In the genomic region with DNA sequence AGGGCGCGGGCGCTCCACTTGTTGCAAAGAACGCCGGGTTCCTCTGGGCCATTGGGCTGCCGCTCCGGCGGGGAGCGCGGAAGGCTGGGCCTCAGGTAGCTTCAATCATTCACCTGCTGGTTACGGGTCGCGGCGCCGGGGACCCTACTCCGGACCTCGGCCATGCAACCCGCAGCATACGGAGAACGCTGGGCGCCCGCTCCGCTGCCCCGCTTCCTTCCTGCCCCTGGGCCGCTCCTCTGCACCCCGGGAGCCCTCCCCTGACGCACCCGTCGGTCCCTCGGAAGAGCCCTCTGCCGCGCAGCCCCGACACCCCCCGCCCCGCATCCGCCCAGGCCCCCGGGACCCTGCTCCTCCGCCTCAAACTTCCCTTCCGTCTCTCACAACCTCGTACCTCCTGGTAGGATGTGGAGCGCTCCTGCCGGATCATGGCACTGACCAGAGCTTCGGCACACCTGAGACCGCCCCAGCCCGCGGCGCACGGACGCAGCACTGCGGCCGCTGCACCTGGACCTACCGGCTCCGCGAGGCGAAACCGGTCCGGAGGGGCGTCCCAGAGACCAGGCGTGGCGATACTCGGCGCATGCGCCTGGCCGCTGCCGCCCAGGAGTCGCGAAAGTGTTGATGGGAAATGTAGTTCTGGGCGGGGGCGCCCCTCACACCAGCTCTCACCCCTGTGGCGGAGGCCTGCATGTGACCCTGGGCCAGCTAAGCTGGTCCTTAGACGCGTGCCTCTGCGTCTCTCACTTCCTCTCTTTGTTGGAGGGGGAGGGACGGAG, we compare ENCODE assay signal across 8 cellular contexts. TPM values are rescaled to one million over a fixed set of nuclear protein-coding genes. Genes with fewer than 3 reads are reported as not detected.
DNase-seq lines count a peak whose midpoint lies in the region; ATAC-seq, FAIRE-seq and TF ChIP-seq lines count a peak whose summit lies in the region.

A gene (minus strand): TSS at position 559 of the 779 bp plus-strand sequence. CDS start 129 bp downstream, at position 430.

- H3K4me3 Mint-ChIP-seq in immature natural killer cell, result peak within 1 kb of the TSS; percentile 87 to 94 (median 92)

- H3K9me3 Mint-ChIP-seq in immature natural killer cell, result no peaks in the 10 kb centered on the region

- H3K36me3 ChIP-seq in bronchial epithelial cell (ENCODE audit: control insufficient read depth, insufficient read depth, low read length) (peaks cover 3% of the 10 kb centered on the region), spleen (peaks cover 0 to 23% (median 18%) of the 10 kb centered on the region in 6 donors)

- peaks cover 8 to 15% (median 11%) of the 10 kb centered on the region in 3 donors for H3K36me3 Mint-ChIP-seq in immature natural killer cell

- H3K27me3 ChIP-seq in AG04450 (ENCODE audit: control insufficient read depth, insufficient read depth, low read length) (peaks cover 3% of the 10 kb centered on the region), bronchial epithelial cell (ENCODE audit: control insufficient read depth, insufficient read depth, low read length) (no peaks in the 10 kb centered on the region), spleen (replicated peaks in 1 of 7) (no peaks in the 10 kb centered on the region)

- POLR2A ChIA-PET in AG04450 (lab: Yijun Ruan, JAX), result interaction anchor here (1.0 kb wide), 1 partner anchor 16 kb away, joined by 3 read pairs; no protein-coding TSS in a partner anchor

- TF ChIP-seq CTCF in AG04450 (IDR thresholded peaks at IDR 0.05; ENCODE audit: low read depth, low read length) (no peak), WI38 (IDR thresholded peaks at IDR 0.05; ENCODE audit: low read depth, low read length) (no peak), bronchial epithelial cell (IDR thresholded peaks at IDR 0.05; ENCODE audit: insufficient read depth, low read length, severe bottlenecking) (no peak), spleen (IDR thresholded peaks at IDR 0.05 in 8 of 11, conservative IDR thresholded peaks at IDR 0.05 in 3 of 11) (peak in 6 of 11 experiments; percentile 12 to 50 (median 35))

- TF ChIP-seq POLR2A in spleen (IDR thresholded peaks at IDR 0.05), result peak in 2 of 3 donors; percentile 36 to 38

- WGBS in spleen, 5 donors, result 0 to 1% (median 1%) methylated on average over 34 to 74 of the region's 74 CpGs

- no peak within 1 kb of the TSS for H3K27ac ChIP-seq in AG04450 (ENCODE audit: low read depth, low read length)
- peak within 1 kb of the TSS; percentile 37 to 89 (median 80) for H3K27ac ChIP-seq in spleen

- peaks cover 38 to 39% of the 10 kb centered on the region in 2 donors for H3K4me1 Mint-ChIP-seq in immature natural killer cell

- CTCF ChIA-PET in AG04450 (lab: Charles Lee), result interaction anchor here (0.6 to 2.3 kb wide), 3 partner anchors 14 to 367 kb away, joined by 3 to 9 read pairs (median 3); no protein-coding TSS in a partner anchor

- H3K4me3 ChIP-seq in AG04450 (ENCODE audit: low read depth, low read length), result peak within 1 kb of the TSS; percentile 90
- peak within 1 kb of the TSS; percentile 86 for H3K4me3 ChIP-seq in WI38 (ENCODE audit: low read depth, low read length)
- H3K4me3 ChIP-seq in bronchial epithelial cell (ENCODE audit: low read depth, low read length), result peak within 1 kb of the TSS; percentile 83
- peak within 1 kb of the TSS; percentile 65 to 98 (median 92) for H3K4me3 ChIP-seq in spleen

- no peaks in the 10 kb centered on the region; the same call in 1 of the 2 replicates for H3K9me3 ChIP-seq in AG04450 (ENCODE audit: control insufficient read depth, insufficient read depth, low read length)
- no peaks in the 10 kb centered on the region for H3K9me3 ChIP-seq in spleen

- no peak for FAIRE-seq in bronchial epithelial cell (lab: Jason Lieb, UNC)

- peaks cover 0 to 54% (median 32%) of the 10 kb centered on the region in 6 donors for H3K4me1 ChIP-seq in spleen

- intact Hi-C loops in spleen (cut with DNase I; ENCODE audit: low total_unique reads), result no loop called here

- H3K27me3 Mint-ChIP-seq in immature natural killer cell (ENCODE audit: low read depth in 3 of 3), result peaks cover 0 to 4% (median 2%) of the 10 kb centered on the region in 3 donors

- peak within 1 kb of the TSS; percentile 89 to 98 (median 94) for H3K27ac Mint-ChIP-seq in immature natural killer cell

- DNase-seq in AG04450 (ENCODE audit: low read depth, low spot score), result peak; percentile 63
- DNase-seq in NCI-H2196 treated with DMSO at 0.1 percent for 48 hours (lab: John Stamatoyannopoulos, UW; ENCODE audit: unreplicated experiment), result peak; percentile 84
- peak; percentile 70 for DNase-seq in bronchial epithelial cell (ENCODE audit: low read depth)
- DNase-seq in immature natural killer cell, result peak; percentile 91 to 92 (median 92)
- DNase-seq in spleen, result peak; percentile 97

- peak; percentile 99 for ATAC-seq in GM18868 (IDR thresholded peaks at IDR 0.05; ENCODE audit: unreplicated experiment)
- peak; percentile 95 for ATAC-seq in HG03103 (IDR thresholded peaks at IDR 0.05; ENCODE audit: low read depth, unreplicated experiment)

RNA-seq across cellular contexts. Expression of the gene that starts here (rescaled TPM):
- polyA plus RNA-seq in AG04450 (2011; rRNA removed) (10.6 and 12.6 TPM in 2 replicates), immature natural killer cell (10 to 100 TPM in 1 of 3 donors, 1 to 10 TPM in 2; 9.2 to 10.2 (median 9.8) TPM), spleen (1 to 10 TPM; 6.5 to 8.2 (median 6.8) TPM)
- 13.5 and 22.7 TPM in 2 replicates for polyA minus RNA-seq in AG04450 (2011; rRNA and poly(A)+ RNA removed)
- total RNA-seq in bronchial epithelial cell (15.0 and 16.0 TPM in 2 replicates), spleen (10 to 100 TPM in 4 of 7 donors, 1 to 10 TPM in 3; 8.1 to 12.8 (median 10.7) TPM)

Comparison
In these comparisons a context has a peak if more than half of its experiments do, and no peak if none do; other contexts are left out.
1. CTCF ChIP-seq: peak in spleen (6 of 11); none in AG04450 (single experiment), WI38 (single experiment) and bronchial epithelial cell (single experiment).
2. Peak in every context shown above with its lines, with median percentiles within 50 percentile points of each other: DNase-seq and H3K4me3 ChIP-seq.